ENCODE assay signal across 18 cellular contexts in the genomic region with DNA sequence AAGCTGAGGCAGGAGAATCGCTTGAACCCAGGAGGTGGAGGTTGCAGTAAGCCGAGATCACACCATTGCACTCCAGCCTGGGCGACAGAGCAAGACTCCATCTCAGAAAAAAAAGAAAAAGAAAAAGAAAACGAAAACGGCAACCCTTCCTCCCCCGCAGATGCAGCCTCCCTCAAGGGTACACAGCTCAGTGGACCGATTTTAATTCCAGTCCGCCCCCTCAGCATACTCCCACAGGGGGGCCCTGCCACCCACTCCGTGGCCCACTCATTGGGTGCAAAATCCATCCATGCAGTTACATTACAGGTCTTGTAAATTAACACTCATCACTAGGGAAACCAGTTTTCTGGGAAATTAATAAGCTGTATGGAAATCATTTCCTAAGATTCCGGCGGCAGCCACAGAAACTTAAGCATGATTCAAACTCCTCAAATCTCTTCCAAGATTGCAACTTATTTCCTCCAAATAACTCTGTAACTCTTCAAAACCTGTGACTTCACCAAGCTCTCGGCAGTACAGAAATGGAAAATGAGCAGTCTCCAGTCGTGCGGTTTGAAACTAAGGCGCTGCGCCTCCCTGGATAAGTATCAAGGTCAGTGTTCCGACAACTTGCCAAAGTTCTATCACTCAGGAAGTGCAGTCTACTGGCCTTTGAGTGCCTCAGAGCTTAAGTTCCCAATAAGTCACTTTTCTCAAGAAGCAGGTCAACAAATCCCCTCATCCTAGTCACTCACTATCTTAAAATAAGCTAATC. TPM values are rescaled to one million over a fixed set of nuclear protein-coding genes. Genes with fewer than 3 reads are reported as not detected.
A peak's percentile ranks its signal among the peaks of the same experiment; 100 is the strongest.
DNase-seq lines count a peak whose midpoint lies in the region; ATAC-seq, FAIRE-seq and TF ChIP-seq lines count a peak whose summit lies in the region.
"Had no signal": no experiment of that assay in that cellular context is flagged by ENCODE, and none has a peak within 500 bp of the region (broad histone marks: within the 10 kb centered on the region; RNA-seq: fewer than 3 reads in every experiment).

No MANE protein-coding gene starts in this region.

- CTCF ChIA-PET in AG04450 (lab: Charles Lee) = interaction anchor here (0.6 kb wide), 1 partner anchor 9 kb away, joined by 4 read pairs; no protein-coding TSS in a partner anchor

- no peaks in the 10 kb centered on the region for H3K36me3 Mint-ChIP-seq in nephron (ENCODE audit: low read depth)
- H3K36me3 Mint-ChIP-seq: naive thymus-derived CD8-positive, alpha-beta T cell had no signal

- no peak overlapping the region for H3K4me3 ChIP-seq in AG04450 (ENCODE audit: low read depth, low read length)
- H3K4me3 ChIP-seq in OCI-LY3 (ENCODE audit: low read length) = peak overlapping the region; percentile 46
- no peak overlapping the region for H3K4me3 ChIP-seq in gastroesophageal sphincter
- H3K4me3 ChIP-seq: A549, upper lobe of right lung had no signal

- H3K27me3 ChIP-seq in AG04450 (ENCODE audit: control insufficient read depth, insufficient read depth, low read length) = peaks cover 21% of the 10 kb centered on the region
- H3K27me3 ChIP-seq in OCI-LY3 (ENCODE audit: low read depth, low read length) = peaks cover 42% of the 10 kb centered on the region
- H3K27me3 ChIP-seq in gastroesophageal sphincter = no peaks in the 10 kb centered on the region
- H3K27me3 ChIP-seq: upper lobe of right lung had no signal

- H3K27me3 Mint-ChIP-seq in nephron (ENCODE audit: low read depth) = peaks cover 13% of the 10 kb centered on the region

- no peak for TF ChIP-seq POLR2A in gastroesophageal sphincter (IDR thresholded peaks at IDR 0.05)
- TF ChIP-seq POLR2A in GM12891 (IDR thresholded peaks at IDR 0.05; ENCODE audit: low read depth, low read length) = no peak

- peak overlapping the region in 2 of 3 experiments; percentile 49 to 55 for H3K4me3 Mint-ChIP-seq in nephron
- H3K4me3 Mint-ChIP-seq: naive thymus-derived CD8-positive, alpha-beta T cell had no signal

- H4K20me1 ChIP-seq in OCI-LY3 (ENCODE audit: insufficient read depth, low read length) = no peaks in the 10 kb centered on the region

- H3K36me3 ChIP-seq in OCI-LY3 (replicated peaks; ENCODE audit: low read depth, low read length) (no peaks in the 10 kb centered on the region), gastroesophageal sphincter (no peaks in the 10 kb centered on the region)
- H3K36me3 ChIP-seq: upper lobe of right lung had no signal

- 39 to 56% methylated on average over 13 to 14 of the region's 17 CpGs for WGBS in gastroesophageal sphincter (ENCODE audit: low coverage in 1 of 2), 2 donors

- FAIRE-seq in GM12891 (lab: Jason Lieb, UNC) = no peak
- FAIRE-seq: A549 had no signal

- no peaks in the 10 kb centered on the region for H3K9me3 Mint-ChIP-seq in nephron
- H3K9me3 Mint-ChIP-seq: naive thymus-derived CD8-positive, alpha-beta T cell had no signal

- H3K9me3 ChIP-seq in AG04450 (ENCODE audit: control insufficient read depth, insufficient read depth, low read length) (no peaks in the 10 kb centered on the region), OCI-LY3 (ENCODE audit: insufficient read depth, low read length) (no peaks in the 10 kb centered on the region), gastroesophageal sphincter (no peaks in the 10 kb centered on the region)
- H3K9me3 ChIP-seq: A549, upper lobe of right lung had no signal

- ATAC-seq in gastroesophageal sphincter = peak; percentile 40
- ATAC-seq: A549; HCT116; naive thymus-derived CD8-positive, alpha-beta T cell; upper lobe of right lung had no signal

- H3K4me2 ChIP-seq in OCI-LY3 (ENCODE audit: low read length) = peak overlapping the region; percentile 58
- H3K4me2 ChIP-seq: A549 had no signal

- peak overlapping the region; percentile 11 for H3K27ac ChIP-seq in AG04450 (ENCODE audit: low read depth, low read length)
- H3K27ac ChIP-seq in OCI-LY3 (ENCODE audit: low read length) = no peak overlapping the region
- H3K27ac ChIP-seq in gastroesophageal sphincter = peak overlapping the region in 3 of 4 donors; percentile 5 to 36 (median 13)
- H3K27ac ChIP-seq: A549, upper lobe of right lung had no signal

- POLR2A ChIA-PET in AG04450 (lab: Yijun Ruan, JAX) = no interaction called here

- peak overlapping the region; percentile 6; the same call in 1 of the 2 replicates for H3K9ac ChIP-seq in OCI-LY3 (ENCODE audit: low read length)

- no peak overlapping the region for H2AFZ ChIP-seq in OCI-LY3 (ENCODE audit: low read depth, low read length)

- peaks cover 70% of the 10 kb centered on the region for H3K4me1 Mint-ChIP-seq in nephron

- H3K27ac Mint-ChIP-seq in nephron = peak overlapping the region in 2 of 3 experiments; percentile 62 to 65
- H3K27ac Mint-ChIP-seq: naive thymus-derived CD8-positive, alpha-beta T cell had no signal

- TF ChIP-seq EP300 in gastroesophageal sphincter (IDR thresholded peaks at IDR 0.05) = no peak

- H3K4me1 ChIP-seq in OCI-LY3 (ENCODE audit: low read length) (peaks cover 49% of the 10 kb centered on the region), gastroesophageal sphincter (peaks cover 7 to 40% (median 27%) of the 10 kb centered on the region in 3 donors)
- H3K4me1 ChIP-seq: A549 had no signal

- no peak for TF ChIP-seq CTCF in AG04450 (IDR thresholded peaks at IDR 0.05; ENCODE audit: low read depth, low read length)
- no peak for TF ChIP-seq CTCF in OCI-LY3 (IDR thresholded peaks at IDR 0.05; ENCODE audit: low read depth, low read length)
- TF ChIP-seq CTCF in gastroesophageal sphincter (IDR thresholded peaks at IDR 0.05) = no peak
- no peak for TF ChIP-seq CTCF in nephron (IDR thresholded peaks at IDR 0.05; ENCODE audit: unreplicated experiment in 3 of 3)

- DNase-seq in AG04450 (ENCODE audit: low read depth, low spot score) = no peak
- DNase-seq in NCI-H2107 treated with DMSO at 0.1 percent for 48 hours (lab: John Stamatoyannopoulos, UW; ENCODE audit: unreplicated experiment) = no peak
- no peak for DNase-seq in stimulated activated CD4-positive, alpha-beta T cell treated with anti-CD3 and anti-CD28 coated beads, Interleukin-4, amount 100 ng/mL, for 4 hours
- DNase-seq in NCI-H2196 treated with DMSO at 0.1 percent for 48 hours (lab: John Stamatoyannopoulos, UW; ENCODE audit: unreplicated experiment) = no peak
- no peak for DNase-seq in GM12891 (ENCODE audit: insufficient read length, low spot score)
- DNase-seq: activated CD8-positive, alpha-beta memory T cell treated with anti-CD3 and anti-CD28 coated beads, Interleukin-2, amount 50 U/mL, for 4 hours; aorta; DMS79; effector CD8-positive, alpha-beta T cell; naive thymus-derived CD8-positive, alpha-beta T cell; NCI-H1092 treated with DMSO at 0.1 percent for 48 hours; upper lobe of right lung had no signal

- no peaks in the 10 kb centered on the region for H3K79me2 ChIP-seq in OCI-LY3 (ENCODE audit: low read length)

TF ChIP-seq in GM12891, 5 proteins besides CTCF, POLR2A, EP300 and RAD21:
- TF ChIP-seq POLR2AphosphoS5 (IDR thresholded peaks at IDR 0.05; ENCODE audit: low read depth, low read length) (no peak), POU2F2 (IDR thresholded peaks at IDR 0.05; ENCODE audit: low read depth, low read length) (no peak), PAX5 (IDR thresholded peaks at IDR 0.05; ENCODE audit: insufficient read depth, low read length, severe bottlenecking) (no peak), TAF1 (IDR thresholded peaks at IDR 0.05; ENCODE audit: low read depth, low read length) (no peak), SPI1 (IDR thresholded peaks at IDR 0.05; ENCODE audit: low read depth, low read length) (no peak)

RNA-seq across cellular contexts. Expression of a gene that starts 24.6 kb away (rescaled TPM):
- not detected in 2 replicates for polyA plus RNA-seq in AG04450 (2011; rRNA removed)
- polyA minus RNA-seq in AG04450 (2011; rRNA and poly(A)+ RNA removed) = not detected in 2 replicates
- total RNA-seq in gastroesophageal sphincter = 1 to 10 TPM in 2 of 4 donors, under 1 TPM in 2; 0.62 to 1.9 (median 1.0) TPM
- 9.8 TPM for polyA plus RNA-seq in GM12891 (2012; ENCODE audit: low read depth, missing spikeins)
- total RNA-seq: HT1080 had no signal
- polyA plus RNA-seq: A549 had no signal

RNA-seq across cellular contexts. Expression of a gene that starts 55.3 kb away (rescaled TPM):
- 26.4 and 33.6 TPM in 2 replicates for polyA plus RNA-seq in AG04450 (2011; rRNA removed)
- 45.5 and 83.9 TPM in 2 replicates for polyA minus RNA-seq in AG04450 (2011; rRNA and poly(A)+ RNA removed)
- total RNA-seq in gastroesophageal sphincter = 100 to 1,000 TPM in 3 of 4 donors, 10 to 100 TPM in 1; 94.8 to 148 (median 126) TPM
- 2.8 TPM for polyA plus RNA-seq in GM12891 (2012; ENCODE audit: low read depth, missing spikeins)
